8 cellular contexts compared by ENCODE assay signal in the genomic region with DNA sequence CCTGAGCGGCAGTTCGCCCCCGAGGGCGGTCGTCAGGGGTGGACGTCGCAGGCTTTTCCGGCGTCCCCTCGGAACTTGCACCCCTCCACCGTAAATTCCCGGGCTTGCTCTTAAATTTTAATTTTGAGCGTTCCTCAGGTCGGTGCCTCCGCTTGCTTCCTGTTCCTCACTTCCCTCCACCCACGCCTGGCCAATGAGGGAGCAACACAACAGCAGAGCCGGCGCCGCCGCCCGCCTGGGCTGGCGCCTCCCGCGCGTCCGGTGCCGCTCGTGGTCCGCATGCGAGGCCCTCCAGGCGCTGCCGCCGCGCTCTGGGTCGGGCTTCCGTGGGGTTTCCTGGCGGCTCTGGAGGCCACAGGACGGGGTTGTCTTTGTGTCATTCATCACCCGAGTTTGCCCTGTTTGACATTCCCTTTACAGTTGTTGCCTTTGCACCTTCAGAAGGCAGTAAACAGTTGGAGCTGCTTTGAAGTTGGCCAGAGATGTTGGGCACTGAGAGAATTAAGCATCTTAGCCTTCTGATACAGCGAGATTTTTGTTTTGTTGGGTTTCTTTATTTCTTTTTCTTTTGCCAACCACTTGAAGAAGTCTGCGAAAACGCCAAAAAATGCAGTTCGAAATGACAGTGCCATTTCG. TPM values are rescaled to one million over a fixed set of nuclear protein-coding genes. Genes with fewer than 3 reads are reported as not detected.
DNase-seq lines count a peak whose midpoint lies in the region; ATAC-seq, FAIRE-seq and TF ChIP-seq lines count a peak whose summit lies in the region.

No MANE protein-coding gene starts in this region.

- dilution Hi-C loops in endothelial cell of umbilical vein (cut with MboI; ENCODE audit: extremely low pct_ligation_motif_present, low sequenced_read_pairs) = no loop called here

- peak; percentile 79 for DNase-seq in NK-92 treated with Interleukin-12 subunit alpha and Interleukin-12 subunit beta, amount 100 ng/mL, for 24 hours (lab: John Stamatoyannopoulos, UW)
- peak; percentile 73 for DNase-seq in activated CD8-positive, alpha-beta memory T cell treated with anti-CD3 and anti-CD28 coated beads, Interleukin-2, amount 50 U/mL, for 24 hours (ENCODE audit: extremely low read depth)
- DNase-seq in endothelial cell of umbilical vein (ENCODE audit: low read depth, low spot score) = peak; percentile 91
- peak; percentile 70 to 73 for DNase-seq in stimulated activated CD8-positive, alpha-beta memory T cell treated with anti-CD3 and anti-CD28 coated beads, Interleukin-2, amount 100 ng/mL, for 1 hour (ENCODE audit: low read depth in 2 of 2)

- no peak for TF ChIP-seq CTCF in endothelial cell of umbilical vein (IDR thresholded peaks at IDR 0.05; ENCODE audit: extremely low read depth in 1 of 2, insufficient read depth in 1 of 2, low read depth in 1 of 2, low read length in 2 of 2)

- peak; percentile 56 for TF ChIP-seq POLR2A in endothelial cell of umbilical vein (IDR thresholded peaks at IDR 0.05; ENCODE audit: low read depth, low read length)

- peaks cover 33% of the 10 kb centered on the region for H3K4me1 ChIP-seq in BLaER1
- peaks cover 20% of the 10 kb centered on the region for H3K4me1 ChIP-seq in endothelial cell of umbilical vein (ENCODE audit: control insufficient read depth, extremely low read depth, insufficient read depth, low read length)
- peaks cover 34% of the 10 kb centered on the region for H3K4me1 ChIP-seq in mononuclear cell (ENCODE audit: insufficient read depth, low read length)

- intact Hi-C loops in endothelial cell of umbilical vein (cut with micrococcal nuclease) = loop anchor here (2.0 to 5.0 kb wide), 3 partner anchors 14 to 1002 kb away; no protein-coding TSS in a partner anchor

- peak overlapping the region; percentile 99 for H3K27ac ChIP-seq in BLaER1
- H3K27ac ChIP-seq in endothelial cell of umbilical vein (ENCODE audit: insufficient read depth, low read depth, low read length) = peak overlapping the region; percentile 99

- H3K9me3 ChIP-seq in BLaER1 (no peaks in the 10 kb centered on the region), endothelial cell of umbilical vein (replicated peaks; ENCODE audit: control insufficient read depth, insufficient read depth, low read length) (no peaks in the 10 kb centered on the region), mononuclear cell (ENCODE audit: low read depth, low read length) (no peaks in the 10 kb centered on the region)

- TSS peak; percentile 38 for BruUV-seq in endothelial cell of umbilical vein (replicated peaks; lab: Mats Ljungman, UMichigan)

- H3K4me2 ChIP-seq in BLaER1 (peak overlapping the region; percentile 79), endothelial cell of umbilical vein (ENCODE audit: insufficient read depth, low read length) (peak overlapping the region; percentile 85)

- peaks cover 56% of the 10 kb centered on the region for H3K79me2 ChIP-seq in endothelial cell of umbilical vein (ENCODE audit: control insufficient read depth, insufficient read depth, low read length)

- H4K20me1 ChIP-seq in BLaER1 = peaks cover 50% of the 10 kb centered on the region
- peaks cover 3% of the 10 kb centered on the region for H4K20me1 ChIP-seq in endothelial cell of umbilical vein (replicated peaks; ENCODE audit: control insufficient read depth, extremely low read depth, insufficient read depth, low read length)

- H3K4me3 ChIP-seq in BLaER1 (peak overlapping the region; percentile 100), endothelial cell of umbilical vein (replicated peaks in 1 of 3; ENCODE audit: insufficient read depth in 1 of 3, low read depth in 1 of 3, low read length in 3 of 3) (peak overlapping the region; percentile 51 to 85 (median 74)), mononuclear cell (ENCODE audit: low read length) (peak overlapping the region; percentile 85)

- POLR2A ChIA-PET in endothelial cell of umbilical vein (lab: Charles Lee) = no interaction called here

- peak overlapping the region; percentile 100 for H3K9ac ChIP-seq in BLaER1
- H3K9ac ChIP-seq in endothelial cell of umbilical vein (replicated peaks; ENCODE audit: extremely low read depth, insufficient read depth, low read length) = peak overlapping the region; percentile 99

- H3K9me1 ChIP-seq in endothelial cell of umbilical vein (replicated peaks; ENCODE audit: control insufficient read depth, extremely low read depth, insufficient read depth, low read length) = peaks cover 2% of the 10 kb centered on the region

- H3K36me3 ChIP-seq in BLaER1 = peaks cover 12% of the 10 kb centered on the region
- no peaks in the 10 kb centered on the region for H3K36me3 ChIP-seq in endothelial cell of umbilical vein (ENCODE audit: control insufficient read depth in 2 of 2, extremely low read depth in 1 of 2, insufficient read depth in 2 of 2, low read length in 2 of 2)

- H3K27me3 ChIP-seq in BLaER1 (no peaks in the 10 kb centered on the region), endothelial cell of umbilical vein (ENCODE audit: control insufficient read depth in 2 of 2, insufficient read depth in 2 of 2, low read length in 2 of 2) (no peaks in the 10 kb centered on the region), mononuclear cell (ENCODE audit: insufficient read depth, low read length) (no peaks in the 10 kb centered on the region)

- peak; percentile 70 for ATAC-seq in GM19043 (IDR thresholded peaks at IDR 0.05; ENCODE audit: low read depth, unreplicated experiment)
- peak; percentile 81 for ATAC-seq in HG03354 (IDR thresholded peaks at IDR 0.05; ENCODE audit: poor library complexity, severe bottlenecking, unreplicated experiment)

- CTCF ChIA-PET in endothelial cell of umbilical vein (lab: Charles Lee) = no interaction called here

- peak; percentile 82 for FAIRE-seq in endothelial cell of umbilical vein (lab: Jason Lieb, UNC)

- H2AFZ ChIP-seq in endothelial cell of umbilical vein (ENCODE audit: low read depth, low read length) = peak overlapping the region; percentile 78

TF ChIP-seq in endothelial cell of umbilical vein, 7 proteins besides CTCF, POLR2A, EP300 and RAD21:
- TF ChIP-seq, protein P1, sequence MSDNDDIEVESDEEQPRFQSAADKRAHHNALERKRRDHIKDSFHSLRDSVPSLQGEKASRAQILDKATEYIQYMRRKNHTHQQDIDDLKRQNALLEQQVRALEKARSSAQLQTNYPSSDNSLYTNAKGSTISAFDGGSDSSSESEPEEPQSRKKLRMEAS (IDR thresholded peaks at IDR 0.05; ENCODE audit: insufficient read depth, insufficient read length) = peak; percentile 29
- TF ChIP-seq GATA2 (IDR thresholded peaks at IDR 0.05; ENCODE audit: insufficient read depth, insufficient read length, low read depth, low read length) (no peak), JUN (IDR thresholded peaks at IDR 0.05; ENCODE audit: borderline replicate concordance, insufficient read depth, insufficient read length, low read depth) (no peak), MYC (IDR thresholded peaks at IDR 0.05; ENCODE audit: low read depth, low read length) (peak; percentile 47), POLR2AphosphoS5 (IDR thresholded peaks at IDR 0.05; ENCODE audit: insufficient read depth, low read depth, low read length) (peak; percentile 44), FOS (IDR thresholded peaks at IDR 0.05; ENCODE audit: borderline replicate concordance, insufficient read depth, low read length) (no peak), EZH2 (IDR thresholded peaks at IDR 0.05; ENCODE audit: borderline replicate concordance, low read depth, low read length, severe bottlenecking) (no peak)

RNA-seq across cellular contexts. Expression of a gene that starts 0.7 kb away (rescaled TPM):
- total RNA-seq in endothelial cell of umbilical vein = 179 and 183 TPM in 2 replicates
- polyA plus RNA-seq in endothelial cell of umbilical vein = 25.4 and 36.4 TPM in 2 replicates
- polyA plus RNA-seq in endothelial cell of umbilical vein (2011; cell fraction: cytosol; rRNA removed) = 31.0 and 36.5 TPM in 2 replicates
- 49.4 and 73.0 TPM in 2 replicates for polyA plus RNA-seq in endothelial cell of umbilical vein (2011; cell fraction: nucleus; rRNA removed)
- polyA plus RNA-seq in endothelial cell of umbilical vein (2012) = 71.9 and 75.1 TPM in 2 replicates
- polyA minus RNA-seq in endothelial cell of umbilical vein = 37.2 and 49.0 TPM in 2 replicates
- 31.7 TPM for polyA minus RNA-seq in endothelial cell of umbilical vein (2011; cell fraction: cytosol; rRNA and poly(A)+ RNA removed)
- 131 and 158 TPM in 2 replicates for polyA minus RNA-seq in endothelial cell of umbilical vein (2011; cell fraction: nucleus; rRNA and poly(A)+ RNA removed)
- total RNA-seq in mononuclear cell = 145 TPM

RNA-seq across cellular contexts. Expression of a gene that starts 51.4 kb away (rescaled TPM):
- total RNA-seq in endothelial cell of umbilical vein (not detected in 2 replicates), mononuclear cell (not detected)
- polyA plus RNA-seq in endothelial cell of umbilical vein = not detected in 2 replicates
- polyA plus RNA-seq in endothelial cell of umbilical vein (2011; cell fraction: cytosol; rRNA removed) = not detected in 2 replicates
- 0.04 TPM in 1 of 2 replicates, not detected in the other for polyA plus RNA-seq in endothelial cell of umbilical vein (2011; cell fraction: nucleus; rRNA removed)
- polyA plus RNA-seq in endothelial cell of umbilical vein (2012) = not detected in 2 replicates
- polyA minus RNA-seq in endothelial cell of umbilical vein = not detected in 2 replicates
- polyA minus RNA-seq in endothelial cell of umbilical vein (2011; cell fraction: cytosol; rRNA and poly(A)+ RNA removed) = not detected
- polyA minus RNA-seq in endothelial cell of umbilical vein (2011; cell fraction: nucleus; rRNA and poly(A)+ RNA removed) = not detected in 2 replicates

Comparison
In these comparisons a context has a peak if more than half of its experiments do, and no peak if none do; other contexts are left out.
1. Peak in every context shown above with its lines: DNase-seq, ATAC-seq, H3K4me3 ChIP-seq and H3K27ac ChIP-seq.